Comparison of ENCODE assay signal across 8 cellular contexts in genomic region chr5:142356716-142357468, GRCh38. TPM values are rescaled to one million over a fixed set of nuclear protein-coding genes. Genes with fewer than 3 reads are reported as not detected.
DNase-seq lines count a peak whose midpoint lies in the region; ATAC-seq and FAIRE-seq lines count a peak whose summit lies in the region.

No MANE protein-coding gene starts in this region.

- peak overlapping the region; percentile 75 to 90 (median 87) for H3K4me3 Mint-ChIP-seq in naive thymus-derived CD8-positive, alpha-beta T cell
- H3K4me3 Mint-ChIP-seq in stimulated activated memory B cell treated with anti-CD40 and anti-IgM and Interleukin-4, amounts not matched to agents 10 μg/mL and 1 μg/mL and 100 μg/mL, for 72 hours: peak overlapping the region; percentile 77

- H3K9me3 Mint-ChIP-seq in naive thymus-derived CD8-positive, alpha-beta T cell: no peaks in the 10 kb centered on the region
- H3K9me3 Mint-ChIP-seq in stimulated activated memory B cell treated with anti-CD40 and anti-IgM and Interleukin-4, amounts not matched to agents 10 μg/mL and 1 μg/mL and 100 μg/mL, for 72 hours: no peaks in the 10 kb centered on the region

- H3K4me1 Mint-ChIP-seq in naive thymus-derived CD8-positive, alpha-beta T cell: peaks cover 15 to 51% (median 47%) of the 10 kb centered on the region in 4 donors
- peaks cover 10% of the 10 kb centered on the region for H3K4me1 Mint-ChIP-seq in stimulated activated memory B cell treated with anti-CD40 and anti-IgM and Interleukin-4, amounts not matched to agents 10 μg/mL and 1 μg/mL and 100 μg/mL, for 72 hours

- ATAC-seq in GM21381 (IDR thresholded peaks at IDR 0.05; ENCODE audit: unreplicated experiment): peak; percentile 93
- ATAC-seq in naive thymus-derived CD8-positive, alpha-beta T cell: peak; percentile 84 to 88
- peak; percentile 91 for ATAC-seq in stimulated activated memory B cell treated with anti-CD40 and anti-IgM and Interleukin-4, amounts not matched to agents 10 μg/mL and 1 μg/mL and 100 μg/mL, for 72 hours

- peaks cover 0 to 2% (median 0%) of the 10 kb centered on the region in 5 donors for H3K27me3 Mint-ChIP-seq in naive thymus-derived CD8-positive, alpha-beta T cell
- H3K27me3 Mint-ChIP-seq in stimulated activated memory B cell treated with anti-CD40 and anti-IgM and Interleukin-4, amounts not matched to agents 10 μg/mL and 1 μg/mL and 100 μg/mL, for 72 hours: peaks cover 39% of the 10 kb centered on the region

- DNase-seq in DMS 273 (lab: John Stamatoyannopoulos, UW; ENCODE audit: unreplicated experiment): peak; percentile 90
- DNase-seq in HT1080 (ENCODE audit: low read depth): peak; percentile 97
- DNase-seq in RCC 7860 (ENCODE audit: low spot score): peak; percentile 66
- peak; percentile 73 to 85 for DNase-seq in activated T-helper 1 cell treated with anti-CD3 and anti-CD28 coated beads, Interleukin-2, amount 50 U/mL, for 16 hours (ENCODE audit: low read depth in 1 of 2, low spot score in 1 of 2)
- peak; percentile 84 for DNase-seq in fibroblast of peridontal ligament (ENCODE audit: extremely low read depth)
- DNase-seq in naive thymus-derived CD8-positive, alpha-beta T cell: peak; percentile 75 to 91 (median 84)

- FAIRE-seq in RCC 7860 (lab: Jason Lieb, UNC): no peak

- POLR2A ChIA-PET in naive thymus-derived CD8-positive, alpha-beta T cell (lab: Charles Lee): interaction anchor here (0.6 to 3.3 kb wide), 8 partner anchors 11 to 76 kb away, joined by 3 to 19 read pairs (median 5); partner anchors contain the start of gene SPRY4

- H3K27ac Mint-ChIP-seq in naive thymus-derived CD8-positive, alpha-beta T cell: peak overlapping the region; percentile 57 to 89 (median 79)
- peak overlapping the region; percentile 35 for H3K27ac Mint-ChIP-seq in stimulated activated memory B cell treated with anti-CD40 and anti-IgM and Interleukin-4, amounts not matched to agents 10 μg/mL and 1 μg/mL and 100 μg/mL, for 72 hours

- H3K36me3 Mint-ChIP-seq in naive thymus-derived CD8-positive, alpha-beta T cell: no peaks in the 10 kb centered on the region
- no peaks in the 10 kb centered on the region for H3K36me3 Mint-ChIP-seq in stimulated activated memory B cell treated with anti-CD40 and anti-IgM and Interleukin-4, amounts not matched to agents 10 μg/mL and 1 μg/mL and 100 μg/mL, for 72 hours

RNA-seq across cellular contexts. Expression of gene SPRY4, which starts 32.1 kb away (rescaled TPM):
- total RNA-seq in HT1080 (2014; rRNA removed; shearing (Covaris generic)): 16.9 and 27.9 TPM in 2 replicates
- polyA plus RNA-seq in HT1080 (2015; cell fraction: cytosol; rRNA removed): 18.0 and 23.4 TPM in 2 replicates
- polyA plus RNA-seq in HT1080 (2015; cell fraction: nucleus; rRNA removed): 42.0 and 42.4 TPM in 2 replicates
- total RNA-seq in naive thymus-derived CD8-positive, alpha-beta T cell: not detected
- polyA plus RNA-seq in naive thymus-derived CD8-positive, alpha-beta T cell: not detected

Comparison
In these comparisons a context has a peak if more than half of its experiments do, and no peak if none do; other contexts are left out.
1. Peak in every context shown above with its lines: DNase-seq and ATAC-seq.
2. RNA of gene SPRY4, which starts 32.1 kb away (total RNA-seq): 16.9 to 27.9 TPM in HT1080; not detected in naive thymus-derived CD8-positive, alpha-beta T cell; every median in the first group is over 10 times any median in the second.